13 cellular contexts compared by ENCODE assay signal in the genomic region with DNA sequence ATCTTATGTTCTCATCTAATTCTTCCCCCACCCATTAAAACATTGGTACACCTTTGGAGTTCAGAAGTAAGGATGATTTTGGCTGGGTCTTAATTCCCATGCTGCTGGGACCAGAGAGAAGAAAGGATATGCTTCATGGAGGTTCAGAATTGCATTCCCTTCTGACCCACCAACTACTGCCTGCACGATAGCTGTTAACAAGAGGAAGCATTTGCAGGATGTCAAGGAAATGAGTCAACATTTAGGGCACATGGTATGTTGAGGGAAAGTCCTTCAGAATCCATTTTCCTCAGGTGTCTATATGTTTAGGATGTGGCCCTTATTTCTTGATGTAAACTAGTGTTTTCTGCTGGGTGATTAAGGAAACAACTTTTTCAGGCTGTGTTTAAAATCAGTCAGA.
DNase-seq lines count a peak whose midpoint lies in the region; ATAC-seq and TF ChIP-seq lines count a peak whose summit lies in the region.
"Had no signal": no experiment of that assay in that cellular context is flagged by ENCODE, and none has a peak within 500 bp of the region (broad histone marks: within the 10 kb centered on the region; RNA-seq: fewer than 3 reads in every experiment).

No MANE protein-coding gene starts in this region.

- WGBS in IMR-90 (ENCODE audit: extremely low coverage in 2 of 2, insufficient read length in 1 of 2), 2 experiments = no CpG with 5 or more reads among the region's 1 CpG

- no peak overlapping the region for H3K4me2 ChIP-seq in IMR-90 (ENCODE audit: low read depth, low read length)

- no peaks in the 10 kb centered on the region for H3K9me1 ChIP-seq in IMR-90 (ENCODE audit: insufficient read depth, low read length)

- no peak overlapping the region for H3K23ac ChIP-seq in IMR-90 (ENCODE audit: low read depth, low read length)

- no peak overlapping the region for H2AFZ ChIP-seq in IMR-90 (replicated peaks; ENCODE audit: low read length, poor library complexity)

- TF ChIP-seq RAD21 in IMR-90 (IDR thresholded peaks at IDR 0.05; ENCODE audit: low read length) = no peak

- no peaks in the 10 kb centered on the region for H3K36me3 Mint-ChIP-seq in activated T-helper 1 cell treated with anti-CD3 and anti-CD28 coated beads, Interleukin-12 subunit alpha, Interleukin-12 subunit beta, Interleukin-2, Interleukin-4 antibody, amounts not matched to agents 30 ng/mL and 10 ng/mL and 1 ng/mL, durations not matched to agents 14 hours and 24 hours and 36 hours (ENCODE audit: low read depth)
- no peaks in the 10 kb centered on the region for H3K36me3 Mint-ChIP-seq in activated CD4-positive, alpha-beta memory T cell treated with anti-CD3 and anti-CD28 coated beads for 36 hours
- H3K36me3 Mint-ChIP-seq: activated naive CD4-positive, alpha-beta T cell treated with anti-CD3 and anti-CD28 coated beads, Interleukin-2, amount 50 U/mL, for 24 hours had no signal

- no peaks in the 10 kb centered on the region for H3K27me3 ChIP-seq in IMR-90 (ENCODE audit: control insufficient read depth, insufficient read depth, low read length)
- H3K27me3 ChIP-seq: esophagus muscularis mucosa had no signal

- no peak overlapping the region for H3K27ac ChIP-seq in IMR-90 (ENCODE audit: insufficient read depth, low read length)
- H3K27ac ChIP-seq: esophagus muscularis mucosa, WERI-Rb-1 had no signal

- H3K9me3 ChIP-seq in IMR-90 (ENCODE audit: control insufficient read depth, insufficient read depth, low read length) = no peaks in the 10 kb centered on the region
- H3K9me3 ChIP-seq: esophagus muscularis mucosa had no signal

- no peak for TF ChIP-seq CTCF in IMR-90 (conservative IDR thresholded peaks at IDR 0.05; ENCODE audit: low read depth, low read length)

- no TSS peak for BruUV-seq in IMR-90 (replicated peaks; lab: Mats Ljungman, UMichigan)

- dilution Hi-C loops in IMR-90 (cut with HindIII; ENCODE audit: low sequenced_read_pairs, unreplicated experiment) = no loop called here

- no peaks in the 10 kb centered on the region for H3K79me1 ChIP-seq in IMR-90 (ENCODE audit: low read depth in 1 of 2, low read length in 2 of 2)

- CTCF ChIA-PET in IMR-90 (lab: Yijun Ruan, JAX) = interaction anchor here (0.5 to 0.9 kb wide), 2 partner anchors 16 to 123 kb away, joined by 3 to 4 read pairs; no protein-coding TSS in a partner anchor
- CTCF ChIA-PET in activated CD4-positive, alpha-beta memory T cell treated with anti-CD3 and anti-CD28 coated beads for 36 hours (lab: Charles Lee) = interaction anchor here (1.0 kb wide), 1 partner anchor 58 kb away, joined by 4 read pairs; no protein-coding TSS in a partner anchor

- H3K27me3 Mint-ChIP-seq in activated T-helper 1 cell treated with anti-CD3 and anti-CD28 coated beads, Interleukin-12 subunit alpha, Interleukin-12 subunit beta, Interleukin-2, Interleukin-4 antibody, amounts not matched to agents 30 ng/mL and 10 ng/mL and 1 ng/mL, durations not matched to agents 14 hours and 24 hours and 36 hours (ENCODE audit: insufficient read depth) = peaks cover 2% of the 10 kb centered on the region
- no peaks in the 10 kb centered on the region for H3K27me3 Mint-ChIP-seq in activated CD4-positive, alpha-beta memory T cell treated with anti-CD3 and anti-CD28 coated beads for 36 hours
- H3K27me3 Mint-ChIP-seq: activated naive CD4-positive, alpha-beta T cell treated with anti-CD3 and anti-CD28 coated beads, Interleukin-2, amount 50 U/mL, for 24 hours had no signal

- intact Hi-C loops in IMR-90 (cut with micrococcal nuclease) = no loop called here
- intact Hi-C loops in activated T-helper 1 cell treated with anti-CD3 and anti-CD28 coated beads, Interleukin-12 subunit alpha, Interleukin-12 subunit beta, Interleukin-2, Interleukin-4 antibody, amounts not matched to agents 30 ng/mL and 10 ng/mL and 1 ng/mL, durations not matched to agents 14 hours and 24 hours and 36 hours (cut with micrococcal nuclease) = loop anchor here (5.0 kb wide), 1 partner anchor 56 kb away; no protein-coding TSS in a partner anchor
- intact Hi-C loops in activated CD4-positive, alpha-beta memory T cell treated with anti-CD3 and anti-CD28 coated beads for 36 hours (cut with micrococcal nuclease) = no loop called here

- peaks cover 4% of the 10 kb centered on the region for H3K4me1 Mint-ChIP-seq in activated T-helper 1 cell treated with anti-CD3 and anti-CD28 coated beads, Interleukin-12 subunit alpha, Interleukin-12 subunit beta, Interleukin-2, Interleukin-4 antibody, amounts not matched to agents 30 ng/mL and 10 ng/mL and 1 ng/mL, durations not matched to agents 14 hours and 24 hours and 36 hours (ENCODE audit: low read depth)
- peaks cover 2% of the 10 kb centered on the region for H3K4me1 Mint-ChIP-seq in activated CD4-positive, alpha-beta memory T cell treated with anti-CD3 and anti-CD28 coated beads for 36 hours (ENCODE audit: low read depth)

- H2BK15ac ChIP-seq in IMR-90 (ENCODE audit: low read depth, low read length) = no peak overlapping the region

- no peak overlapping the region for H3K18ac ChIP-seq in IMR-90 (ENCODE audit: low read depth, low read length)

- no peak overlapping the region for H4K8ac ChIP-seq in IMR-90 (ENCODE audit: low read depth in 2 of 2, low read length in 2 of 2)

- peak; percentile 85 for ATAC-seq in IMR-90 (ENCODE audit: low read depth)
- ATAC-seq in GM18517 (IDR thresholded peaks at IDR 0.05; ENCODE audit: unreplicated experiment) = no peak

- H2AK9ac ChIP-seq in IMR-90 (replicated peaks; ENCODE audit: low read depth, low read length, poor library complexity) = no peak overlapping the region

- H4K5ac ChIP-seq in IMR-90 (ENCODE audit: low read depth, low read length) = no peak overlapping the region

- no peak overlapping the region for H2BK20ac ChIP-seq in IMR-90 (ENCODE audit: low read depth, low read length)

- no peak overlapping the region; the same call in 1 of the 2 replicates for H3K9ac ChIP-seq in IMR-90 (ENCODE audit: low read depth, low read length)

- no peak overlapping the region for H3K4ac ChIP-seq in IMR-90 (ENCODE audit: low read depth, low read length)

- no peak overlapping the region for H4K91ac ChIP-seq in IMR-90 (ENCODE audit: insufficient read depth, low read depth, low read length)

- H3K36me3 ChIP-seq in IMR-90 (ENCODE audit: control insufficient read depth, insufficient read depth, low read length) = no peaks in the 10 kb centered on the region
- H3K36me3 ChIP-seq: WERI-Rb-1 had no signal

- peak overlapping the region; percentile 53 for H2BK5ac ChIP-seq in IMR-90 (ENCODE audit: low read depth, low read length, poor library complexity, severe bottlenecking)

- in situ Hi-C loops in IMR-90 (cut with MboI; ENCODE audit: low sequenced_read_pairs) = loop anchor here (25.0 kb wide), 1 partner anchor 576 kb away; no protein-coding TSS in a partner anchor

- H3K9me3 Mint-ChIP-seq in activated T-helper 1 cell treated with anti-CD3 and anti-CD28 coated beads, Interleukin-12 subunit alpha, Interleukin-12 subunit beta, Interleukin-2, Interleukin-4 antibody, amounts not matched to agents 30 ng/mL and 10 ng/mL and 1 ng/mL, durations not matched to agents 14 hours and 24 hours and 36 hours = no peaks in the 10 kb centered on the region
- no peaks in the 10 kb centered on the region for H3K9me3 Mint-ChIP-seq in activated CD4-positive, alpha-beta memory T cell treated with anti-CD3 and anti-CD28 coated beads for 36 hours
- H3K9me3 Mint-ChIP-seq: activated naive CD4-positive, alpha-beta T cell treated with anti-CD3 and anti-CD28 coated beads, Interleukin-2, amount 50 U/mL, for 24 hours had no signal

- no peaks in the 10 kb centered on the region for H3K4me1 ChIP-seq in IMR-90 (ENCODE audit: control insufficient read depth, insufficient read depth, low read length)
- H3K4me1 ChIP-seq: esophagus muscularis mucosa had no signal

- H2AK5ac ChIP-seq in IMR-90 (ENCODE audit: low read depth, low read length) = no peak overlapping the region

- H3K14ac ChIP-seq in IMR-90 (replicated peaks; ENCODE audit: low read depth, low read length) = no peak overlapping the region

- DNase-seq in AG20443 (ENCODE audit: low spot score) (peak; percentile 21), IMR-90 (peak; percentile 76), iris pigment epithelial cell (ENCODE audit: low read depth) (peak; percentile 77), NCI-H748 treated with DMSO at 0.1 percent for 48 hours (lab: John Stamatoyannopoulos, UW) (no peak), NCI-H1694 treated with DMSO at 0.1 percent for 48 hours (lab: John Stamatoyannopoulos, UW) (no peak)
- DNase-seq in activated T-helper 1 cell treated with anti-CD3 and anti-CD28 coated beads, Interleukin-12 subunit alpha, Interleukin-12 subunit beta, Interleukin-2, Interleukin-4 antibody, amounts not matched to agents 30 ng/mL and 10 ng/mL and 1 ng/mL, durations not matched to agents 14 hours and 24 hours and 36 hours (ENCODE audit: low spot score) = no peak
- no peak for DNase-seq in activated CD4-positive, alpha-beta memory T cell treated with anti-CD3 and anti-CD28 coated beads for 36 hours
- DNase-seq: NCI-H69; stimulated activated CD4-positive, alpha-beta T cell treated with anti-CD3 and anti-CD28 coated beads, Interleukin-1b, Interleukin-23, amount 100 ng/mL, for 48 hours; WERI-Rb-1 had no signal

- no peak for TF ChIP-seq POLR2A in IMR-90 (IDR thresholded peaks at IDR 0.05; ENCODE audit: low read depth, low read length)

- POLR2A ChIA-PET in IMR-90 (lab: Charles Lee; ENCODE audit: unreplicated experiment) = no interaction called here
- POLR2A ChIA-PET in activated CD4-positive, alpha-beta memory T cell treated with anti-CD3 and anti-CD28 coated beads for 36 hours (lab: Charles Lee) = no interaction called here

- no peak overlapping the region for H2BK120ac ChIP-seq in IMR-90 (ENCODE audit: low read depth, low read length)

- H4K20me1 ChIP-seq in IMR-90 (ENCODE audit: insufficient read depth, low read length) = no peaks in the 10 kb centered on the region

- H3K27ac Mint-ChIP-seq in activated T-helper 1 cell treated with anti-CD3 and anti-CD28 coated beads, Interleukin-12 subunit alpha, Interleukin-12 subunit beta, Interleukin-2, Interleukin-4 antibody, amounts not matched to agents 30 ng/mL and 10 ng/mL and 1 ng/mL, durations not matched to agents 14 hours and 24 hours and 36 hours = peak overlapping the region; percentile 40
- H3K27ac Mint-ChIP-seq in activated CD4-positive, alpha-beta memory T cell treated with anti-CD3 and anti-CD28 coated beads for 36 hours = no peak overlapping the region
- H3K27ac Mint-ChIP-seq: activated naive CD4-positive, alpha-beta T cell treated with anti-CD3 and anti-CD28 coated beads, Interleukin-2, amount 50 U/mL, for 24 hours had no signal

- H3K4me3 Mint-ChIP-seq in activated T-helper 1 cell treated with anti-CD3 and anti-CD28 coated beads, Interleukin-12 subunit alpha, Interleukin-12 subunit beta, Interleukin-2, Interleukin-4 antibody, amounts not matched to agents 30 ng/mL and 10 ng/mL and 1 ng/mL, durations not matched to agents 14 hours and 24 hours and 36 hours = no peak overlapping the region
- H3K4me3 Mint-ChIP-seq in activated CD4-positive, alpha-beta memory T cell treated with anti-CD3 and anti-CD28 coated beads for 36 hours = no peak overlapping the region
- H3K4me3 Mint-ChIP-seq: activated naive CD4-positive, alpha-beta T cell treated with anti-CD3 and anti-CD28 coated beads, Interleukin-2, amount 50 U/mL, for 24 hours had no signal

- H3K56ac ChIP-seq in IMR-90 (ENCODE audit: extremely low read depth, insufficient read depth, low read length) = no peak overlapping the region

- no peak overlapping the region for H3K4me3 ChIP-seq in IMR-90 (ENCODE audit: insufficient read depth, low read depth, low read length)
- H3K4me3 ChIP-seq: esophagus muscularis mucosa had no signal

Comparison
In these comparisons a context has a peak if more than half of its experiments do, and no peak if none do; other contexts are left out.
1. DNase-seq: peak in AG20443 (single experiment), IMR-90 (single experiment) and iris pigment epithelial cell (single experiment); none in activated T-helper 1 cell treated with anti-CD3 and anti-CD28 coated beads, Interleukin-12 subunit alpha, Interleukin-12 subunit beta, Interleukin-2, Interleukin-4 antibody, amounts not matched to agents 30 ng/mL and 10 ng/mL and 1 ng/mL, durations not matched to agents 14 hours and 24 hours and 36 hours (single experiment), NCI-H748 treated with DMSO at 0.1 percent for 48 hours (single experiment), NCI-H1694 treated with DMSO at 0.1 percent for 48 hours (single experiment) and activated CD4-positive, alpha-beta memory T cell treated with anti-CD3 and anti-CD28 coated beads for 36 hours (single experiment).